8 cellular contexts compared by ENCODE assay signal in the genomic region with DNA sequence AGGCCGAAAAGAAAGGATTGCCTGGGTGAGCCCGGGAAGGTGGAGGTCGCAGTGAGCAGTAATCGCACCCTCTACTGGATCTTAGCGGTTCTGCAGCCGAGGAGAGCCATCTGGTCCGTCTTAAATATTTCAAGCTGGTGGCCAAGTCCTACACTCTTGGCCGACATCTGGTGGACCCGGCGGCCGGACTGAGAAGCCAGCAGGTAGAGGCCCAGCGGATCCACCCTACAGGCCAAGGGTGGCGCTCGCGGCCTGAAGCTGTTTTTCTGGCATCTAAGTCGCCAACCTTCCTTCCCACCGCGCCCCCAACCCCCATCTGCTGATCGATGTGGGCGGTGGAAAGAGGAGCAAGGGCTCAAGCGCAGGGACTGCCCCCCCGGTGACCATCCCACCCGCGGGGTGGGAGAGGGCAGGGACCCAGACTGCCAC. TPM values are rescaled to one million over a fixed set of nuclear protein-coding genes. Genes with fewer than 3 reads are reported as not detected.
DNase-seq lines count a peak whose midpoint lies in the region; ATAC-seq and TF ChIP-seq lines count a peak whose summit lies in the region.

No MANE protein-coding gene starts in this region.

- no peak overlapping the region for H3K27ac Mint-ChIP-seq in activated naive CD4-positive, alpha-beta T cell treated with anti-CD3 and anti-CD28 coated beads, Interleukin-2, amount 10 ng/mL, durations not matched to agents 7 days and 5 days
- no peak overlapping the region for H3K27ac Mint-ChIP-seq in WTC11
- no peak overlapping the region for H3K27ac Mint-ChIP-seq in CD4-positive, alpha-beta T cell
- no peak overlapping the region for H3K27ac Mint-ChIP-seq in chondrocyte (ENCODE audit: unreplicated experiment)

- peaks cover 0 to 4% of the 10 kb centered on the region in 2 donors for H3K27me3 ChIP-seq in right atrium auricular region
- H3K27me3 ChIP-seq in CD4-positive, alpha-beta T cell (ENCODE audit: control insufficient read depth, insufficient read depth, low read length) = no peaks in the 10 kb centered on the region

- peak overlapping the region in 1 of 2 donors; percentile 50 for H3K4me3 ChIP-seq in right atrium auricular region

- peaks cover 53% of the 10 kb centered on the region for H3K9me3 Mint-ChIP-seq in activated naive CD4-positive, alpha-beta T cell treated with anti-CD3 and anti-CD28 coated beads, Interleukin-2, amount 10 ng/mL, durations not matched to agents 7 days and 5 days
- H3K9me3 Mint-ChIP-seq in WTC11 (peaks cover 60% of the 10 kb centered on the region), chondrocyte (ENCODE audit: low read depth) (peaks cover 11% of the 10 kb centered on the region)
- peaks cover 3% of the 10 kb centered on the region for H3K9me3 Mint-ChIP-seq in CD4-positive, alpha-beta T cell

- DNase-seq in activated naive CD4-positive, alpha-beta T cell treated with anti-CD3 and anti-CD28 coated beads, Interleukin-2, amount 10 ng/mL, durations not matched to agents 7 days and 5 days = peak; percentile 20
- DNase-seq in activated naive CD4-positive, alpha-beta T cell (lab: John Stamatoyannopoulos, UW) = no peak
- DNase-seq in WTC11 (ENCODE audit: low spot score) = peak; percentile 61
- peak; percentile 61 for DNase-seq in right atrium auricular region (ENCODE audit: low spot score)
- DNase-seq in ureter (ENCODE audit: low spot score) = peak; percentile 46
- no peak for DNase-seq in CD4-positive, alpha-beta T cell
- DNase-seq in HK-2 (ENCODE audit: unreplicated experiment) = no peak
- no peak for DNase-seq in chondrocyte (ENCODE audit: low spot score)

- H3K9me3 ChIP-seq in right atrium auricular region = no peaks in the 10 kb centered on the region
- no peaks in the 10 kb centered on the region for H3K9me3 ChIP-seq in CD4-positive, alpha-beta T cell (ENCODE audit: control insufficient read depth, low read length)

- H3K36me3 Mint-ChIP-seq in activated naive CD4-positive, alpha-beta T cell treated with anti-CD3 and anti-CD28 coated beads, Interleukin-2, amount 10 ng/mL, durations not matched to agents 7 days and 5 days = no peaks in the 10 kb centered on the region
- peaks cover 36% of the 10 kb centered on the region for H3K36me3 Mint-ChIP-seq in WTC11
- H3K36me3 Mint-ChIP-seq in CD4-positive, alpha-beta T cell (ENCODE audit: low read depth) = no peaks in the 10 kb centered on the region
- H3K36me3 Mint-ChIP-seq in chondrocyte (ENCODE audit: low read depth) = no peaks in the 10 kb centered on the region

- H3K36me3 ChIP-seq in right atrium auricular region = no peaks in the 10 kb centered on the region

- TF ChIP-seq CTCF in WTC11 (IDR thresholded peaks at IDR 0.05) (0 out of 2 replicates have a peak, but pooled peaks have one; percentile 20), right atrium auricular region (IDR thresholded peaks at IDR 0.05) (peak; percentile 24 to 64), chondrocyte (IDR thresholded peaks at IDR 0.05) (no peak)
- no peak for TF ChIP-seq CTCF in CD4-positive, alpha-beta T cell (IDR thresholded peaks at IDR 0.05)

- POLR2A ChIA-PET in WTC11 (lab: Charles Lee) = interaction anchor here (1.0 kb wide), 1 partner anchor 203 kb away, joined by 3 read pairs; no protein-coding TSS in a partner anchor
- POLR2A ChIA-PET in CD4-positive, alpha-beta T cell (lab: Charles Lee) = no interaction called here

- H3K4me1 ChIP-seq in right atrium auricular region = peaks cover 0 to 12% of the 10 kb centered on the region in 2 donors

- peak; percentile 33; the same call in 1 of the 2 replicates for ATAC-seq in WTC11
- ATAC-seq in CD4-positive, alpha-beta T cell (ENCODE audit: poor library complexity) = no peak

- H3K27ac ChIP-seq in right atrium auricular region = no peak overlapping the region
- H3K27ac ChIP-seq in CD4-positive, alpha-beta T cell (ENCODE audit: low read depth, low read length) = no peak overlapping the region

- intact Hi-C loops in CD4-positive, alpha-beta T cell (cut with DNase I, micrococcal nuclease) = no loop called here

- H3K4me3 Mint-ChIP-seq in activated naive CD4-positive, alpha-beta T cell treated with anti-CD3 and anti-CD28 coated beads, Interleukin-2, amount 10 ng/mL, durations not matched to agents 7 days and 5 days = no peak overlapping the region
- H3K4me3 Mint-ChIP-seq in WTC11 (no peak overlapping the region), chondrocyte (ENCODE audit: unreplicated experiment) (no peak overlapping the region)
- H3K4me3 Mint-ChIP-seq in CD4-positive, alpha-beta T cell = no peak overlapping the region

- H3K4me1 Mint-ChIP-seq in activated naive CD4-positive, alpha-beta T cell treated with anti-CD3 and anti-CD28 coated beads, Interleukin-2, amount 10 ng/mL, durations not matched to agents 7 days and 5 days = no peaks in the 10 kb centered on the region
- H3K4me1 Mint-ChIP-seq in WTC11 (no peaks in the 10 kb centered on the region), chondrocyte (ENCODE audit: low read depth) (no peaks in the 10 kb centered on the region)
- no peaks in the 10 kb centered on the region for H3K4me1 Mint-ChIP-seq in CD4-positive, alpha-beta T cell (ENCODE audit: low read depth)

- CTCF ChIA-PET in activated naive CD4-positive, alpha-beta T cell treated with anti-CD3 and anti-CD28 coated beads, Interleukin-2, amount 10 ng/mL, durations not matched to agents 7 days and 5 days (lab: Charles Lee) = no interaction called here
- CTCF ChIA-PET in WTC11 (lab: Charles Lee) = interaction anchor here (0.8 kb wide), 1 partner anchor 92 kb away, joined by 3 read pairs; no protein-coding TSS in a partner anchor
- CTCF ChIA-PET in CD4-positive, alpha-beta T cell (lab: Charles Lee) = no interaction called here

- peaks cover 12% of the 10 kb centered on the region for H3K27me3 Mint-ChIP-seq in activated naive CD4-positive, alpha-beta T cell treated with anti-CD3 and anti-CD28 coated beads, Interleukin-2, amount 10 ng/mL, durations not matched to agents 7 days and 5 days
- H3K27me3 Mint-ChIP-seq in WTC11 (ENCODE audit: low read depth) (peaks cover 15% of the 10 kb centered on the region), chondrocyte (ENCODE audit: low read depth) (no peaks in the 10 kb centered on the region)
- H3K27me3 Mint-ChIP-seq in CD4-positive, alpha-beta T cell = peaks cover 57% of the 10 kb centered on the region

TF ChIP-seq in WTC11, 78 proteins besides CTCF, POLR2A, EP300 and RAD21 (continues in another document):
- TF ChIP-seq, protein P1, sequence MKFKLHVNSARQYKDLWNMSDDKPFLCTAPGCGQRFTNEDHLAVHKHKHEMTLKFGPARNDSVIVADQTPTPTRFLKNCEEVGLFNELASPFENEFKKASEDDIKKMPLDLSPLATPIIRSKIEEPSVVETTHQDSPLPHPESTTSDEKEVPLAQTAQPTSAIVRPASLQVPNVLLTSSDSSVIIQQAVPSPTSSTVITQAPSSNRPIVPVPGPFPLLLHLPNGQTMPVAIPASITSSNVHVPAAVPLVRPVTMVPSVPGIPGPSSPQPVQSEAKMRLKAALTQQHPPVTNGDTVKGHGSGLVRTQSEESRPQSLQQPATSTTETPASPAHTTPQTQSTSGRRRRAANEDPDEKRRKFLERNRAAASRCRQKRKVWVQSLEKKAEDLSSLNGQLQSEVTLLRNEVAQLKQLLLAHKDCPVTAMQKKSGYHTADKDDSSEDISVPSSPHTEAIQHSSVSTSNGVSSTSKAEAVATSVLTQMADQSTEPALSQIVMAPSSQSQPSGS (CRISPR knock-in tag; IDR thresholded peaks at IDR 0.05; ENCODE audit: borderline replicate concordance, low read depth) = no peak
- TF ChIP-seq, protein P2, sequence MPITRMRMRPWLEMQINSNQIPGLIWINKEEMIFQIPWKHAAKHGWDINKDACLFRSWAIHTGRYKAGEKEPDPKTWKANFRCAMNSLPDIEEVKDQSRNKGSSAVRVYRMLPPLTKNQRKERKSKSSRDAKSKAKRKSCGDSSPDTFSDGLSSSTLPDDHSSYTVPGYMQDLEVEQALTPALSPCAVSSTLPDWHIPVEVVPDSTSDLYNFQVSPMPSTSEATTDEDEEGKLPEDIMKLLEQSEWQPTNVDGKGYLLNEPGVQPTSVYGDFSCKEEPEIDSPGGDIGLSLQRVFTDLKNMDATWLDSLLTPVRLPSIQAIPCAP (CRISPR knock-in tag; IDR thresholded peaks at IDR 0.05) = no peak
- TF ChIP-seq SP1 (CRISPR knock-in tag; conservative IDR thresholded peaks at IDR 0.05) = no peak
- TF ChIP-seq, protein P3, sequence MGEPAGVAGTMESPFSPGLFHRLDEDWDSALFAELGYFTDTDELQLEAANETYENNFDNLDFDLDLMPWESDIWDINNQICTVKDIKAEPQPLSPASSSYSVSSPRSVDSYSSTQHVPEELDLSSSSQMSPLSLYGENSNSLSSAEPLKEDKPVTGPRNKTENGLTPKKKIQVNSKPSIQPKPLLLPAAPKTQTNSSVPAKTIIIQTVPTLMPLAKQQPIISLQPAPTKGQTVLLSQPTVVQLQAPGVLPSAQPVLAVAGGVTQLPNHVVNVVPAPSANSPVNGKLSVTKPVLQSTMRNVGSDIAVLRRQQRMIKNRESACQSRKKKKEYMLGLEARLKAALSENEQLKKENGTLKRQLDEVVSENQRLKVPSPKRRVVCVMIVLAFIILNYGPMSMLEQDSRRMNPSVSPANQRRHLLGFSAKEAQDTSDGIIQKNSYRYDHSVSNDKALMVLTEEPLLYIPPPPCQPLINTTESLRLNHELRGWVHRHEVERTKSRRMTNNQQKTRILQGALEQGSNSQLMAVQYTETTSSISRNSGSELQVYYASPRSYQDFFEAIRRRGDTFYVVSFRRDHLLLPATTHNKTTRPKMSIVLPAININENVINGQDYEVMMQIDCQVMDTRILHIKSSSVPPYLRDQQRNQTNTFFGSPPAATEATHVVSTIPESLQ (CRISPR knock-in tag; IDR thresholded peaks at IDR 0.05) = no peak
- TF ChIP-seq, protein P4, sequence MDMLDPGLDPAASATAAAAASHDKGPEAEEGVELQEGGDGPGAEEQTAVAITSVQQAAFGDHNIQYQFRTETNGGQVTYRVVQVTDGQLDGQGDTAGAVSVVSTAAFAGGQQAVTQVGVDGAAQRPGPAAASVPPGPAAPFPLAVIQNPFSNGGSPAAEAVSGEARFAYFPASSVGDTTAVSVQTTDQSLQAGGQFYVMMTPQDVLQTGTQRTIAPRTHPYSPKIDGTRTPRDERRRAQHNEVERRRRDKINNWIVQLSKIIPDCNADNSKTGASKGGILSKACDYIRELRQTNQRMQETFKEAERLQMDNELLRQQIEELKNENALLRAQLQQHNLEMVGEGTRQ (CRISPR knock-in tag; IDR thresholded peaks at IDR 0.05) = no peak

RNA-seq across cellular contexts. Expression of a gene that starts 46.5 kb away (rescaled TPM):
- total RNA-seq in WTC11 (2021) = 32.2 to 38.0 TPM (median 32.6 TPM) in 3 replicates
- total RNA-seq in right atrium auricular region = not detected
- 3.3 TPM for total RNA-seq in ureter
- total RNA-seq in CD4-positive, alpha-beta T cell = not detected
- 0.57 to 4.1 TPM (median 2.6 TPM) in 3 replicates for total RNA-seq in chondrocyte

Comparison
In these comparisons a context has a peak if more than half of its experiments do, and no peak if none do; other contexts are left out.
1. DNase-seq: peak in activated naive CD4-positive, alpha-beta T cell treated with anti-CD3 and anti-CD28 coated beads, Interleukin-2, amount 10 ng/mL, durations not matched to agents 7 days and 5 days (single experiment), WTC11 (single experiment), right atrium auricular region (single experiment) and ureter (single experiment); none in activated naive CD4-positive, alpha-beta T cell (0 of 4), CD4-positive, alpha-beta T cell (0 of 10), HK-2 (single experiment) and chondrocyte (single experiment).
2. CTCF ChIP-seq: peak in WTC11 (single experiment) and right atrium auricular region (2 of 2); none in CD4-positive, alpha-beta T cell (single experiment) and chondrocyte (single experiment).